Comparison of ENCODE assay signal across 17 cellular contexts in the genomic region with DNA sequence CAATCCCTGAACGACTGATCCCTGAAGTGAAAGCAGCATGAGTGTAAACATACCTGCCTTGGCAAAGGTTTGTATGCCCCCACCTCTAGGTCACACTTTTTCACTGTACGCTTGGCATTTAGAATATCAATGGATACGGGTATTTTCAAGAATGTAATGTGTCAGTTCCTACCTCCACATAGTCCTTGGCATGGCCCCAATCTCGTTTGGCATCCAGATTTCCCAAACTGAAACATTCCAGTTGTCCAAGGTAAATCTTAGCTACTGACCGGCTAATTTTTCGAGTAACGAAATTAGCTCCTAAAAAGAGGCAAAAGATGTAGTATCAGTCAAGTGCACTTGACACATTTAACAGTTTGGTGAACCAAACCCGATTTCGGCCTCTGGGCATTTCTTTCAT.
"Had no signal": no experiment of that assay in that cellular context is flagged by ENCODE, and none has a peak within 500 bp of the region (broad histone marks: within the 10 kb centered on the region; RNA-seq: fewer than 3 reads in every experiment).

No MANE protein-coding gene starts in this region.

- H3K27ac Mint-ChIP-seq: stimulated activated effector memory CD8-positive, alpha-beta T cell treated with anti-CD3 and anti-CD28 coated beads, Interleukin-12 subunit alpha, Interleukin-12 subunit beta, amount 100 ng/mL, for 72 hours had no signal

- H3K36me3 ChIP-seq: heart left ventricle, neutrophil, ovary, right atrium auricular region had no signal

- H3K4me1 Mint-ChIP-seq: stimulated activated effector memory CD8-positive, alpha-beta T cell treated with anti-CD3 and anti-CD28 coated beads, Interleukin-12 subunit alpha, Interleukin-12 subunit beta, amount 100 ng/mL, for 72 hours had no signal

- H3K4me1 ChIP-seq: heart left ventricle, right atrium auricular region had no signal

- H3K27me3 Mint-ChIP-seq: naive thymus-derived CD8-positive, alpha-beta T cell had no signal

- H3K27ac ChIP-seq: dorsolateral prefrontal cortex, heart left ventricle, neutrophil, ovary, right atrium auricular region had no signal

- H3K4me3 Mint-ChIP-seq: naive thymus-derived CD8-positive, alpha-beta T cell; stimulated activated effector memory CD8-positive, alpha-beta T cell treated with anti-CD3 and anti-CD28 coated beads, Interleukin-12 subunit alpha, Interleukin-12 subunit beta, amount 100 ng/mL, for 72 hours had no signal

- DNase-seq: cortex of kidney; dorsolateral prefrontal cortex; effector CD8-positive, alpha-beta T cell; heart left ventricle; hippocampal formation; left colon; mucosa of descending colon; naive thymus-derived CD8-positive, alpha-beta T cell; ovary; stimulated activated CD4-positive, alpha-beta T cell treated with anti-CD3 and anti-CD28 coated beads, Interleukin-4, amount 100 ng/mL, for 1 hour; stimulated activated CD8-positive, alpha-beta memory T cell treated with anti-CD3 and anti-CD28 coated beads, Interleukin-4, amount 100 ng/mL, for 48 hours; stimulated activated naive CD8-positive, alpha-beta T cell treated with anti-CD3 and anti-CD28 coated beads, Interleukin-15, Interleukin-2, amounts not matched to agents 100 U/mL and 50 U/mL, for 24 hours had no signal

- H3K36me3 Mint-ChIP-seq: stimulated activated effector memory CD8-positive, alpha-beta T cell treated with anti-CD3 and anti-CD28 coated beads, Interleukin-12 subunit alpha, Interleukin-12 subunit beta, amount 100 ng/mL, for 72 hours had no signal

- H3K9me3 ChIP-seq: neutrophil, ovary had no signal

- FAIRE-seq: frontal cortex, urothelium cell line had no signal

- H3K4me3 ChIP-seq: dorsolateral prefrontal cortex, heart left ventricle, mucosa of descending colon, ovary, right atrium auricular region had no signal

- H3K27me3 ChIP-seq: dorsolateral prefrontal cortex, heart left ventricle, neutrophil, ovary, right atrium auricular region had no signal

- H3K9me3 Mint-ChIP-seq: stimulated activated effector memory CD8-positive, alpha-beta T cell treated with anti-CD3 and anti-CD28 coated beads, Interleukin-12 subunit alpha, Interleukin-12 subunit beta, amount 100 ng/mL, for 72 hours had no signal
